27 cellular contexts compared by ENCODE assay signal in genomic region chr14:53468876-53469275, GRCh38.
"Had no signal": no experiment of that assay in that cellular context is flagged by ENCODE, and none has a peak within 500 bp of the region (broad histone marks: within the 10 kb centered on the region; RNA-seq: fewer than 3 reads in every experiment).

No MANE protein-coding gene starts in this region.

- H3K4me1 ChIP-seq: parathyroid adenoma, right lobe of liver, tibial nerve, vagina had no signal

- H3K4me3 Mint-ChIP-seq: nephron; neural progenitor cell; stimulated activated effector memory CD8-positive, alpha-beta T cell treated with anti-CD3 and anti-CD28 coated beads, Interleukin-12 subunit alpha, Interleukin-12 subunit beta, amount 100 ng/mL, for 72 hours; stimulated activated naive B cell treated with anti-CD40 and anti-IgM and Interleukin-4, amounts not matched to agents 10 μg/mL and 1 μg/mL and 100 μg/mL, for 72 hours; stimulated activated naive CD8-positive, alpha-beta T cell treated with anti-CD3 and anti-CD28 coated beads, Interleukin-15, Interleukin-2, amounts not matched to agents 100 ng/mL and 50 ng/mL, for 24 hours had no signal

- FAIRE-seq: small intestine had no signal

- H3K27me3 Mint-ChIP-seq: progenitor cell of endocrine pancreas; stimulated activated naive B cell treated with anti-CD40 and anti-IgM and Interleukin-4, amounts not matched to agents 10 μg/mL and 1 μg/mL and 100 μg/mL, for 72 hours had no signal

- H3K27ac ChIP-seq: neural progenitor cell, ovary, parathyroid adenoma, psoas muscle, right lobe of liver, sigmoid colon, stomach, thoracic aorta, thyroid gland, tibial nerve, upper lobe of left lung, vagina had no signal

- H3K36me3 Mint-ChIP-seq: neural progenitor cell; stimulated activated effector memory CD8-positive, alpha-beta T cell treated with anti-CD3 and anti-CD28 coated beads, Interleukin-12 subunit alpha, Interleukin-12 subunit beta, amount 100 ng/mL, for 72 hours; stimulated activated naive B cell treated with anti-CD40 and anti-IgM and Interleukin-4, amounts not matched to agents 10 μg/mL and 1 μg/mL and 100 μg/mL, for 72 hours had no signal

- H3K4me1 Mint-ChIP-seq: neural progenitor cell; stimulated activated effector memory CD8-positive, alpha-beta T cell treated with anti-CD3 and anti-CD28 coated beads, Interleukin-12 subunit alpha, Interleukin-12 subunit beta, amount 100 ng/mL, for 72 hours; stimulated activated naive B cell treated with anti-CD40 and anti-IgM and Interleukin-4, amounts not matched to agents 10 μg/mL and 1 μg/mL and 100 μg/mL, for 72 hours had no signal

- H3K36me3 ChIP-seq: neural progenitor cell, ovary, right lobe of liver, sigmoid colon, stomach, thoracic aorta, thyroid gland, tibial nerve, upper lobe of left lung, vagina had no signal

- ATAC-seq: psoas muscle; right cardiac atrium; right lobe of liver; stimulated activated effector memory CD8-positive, alpha-beta T cell treated with anti-CD3 and anti-CD28 coated beads, Interleukin-12 subunit alpha, Interleukin-12 subunit beta, amount 100 ng/mL, for 72 hours; stimulated activated naive B cell treated with anti-CD40 and anti-IgM and Interleukin-4, amounts not matched to agents 10 μg/mL and 1 μg/mL and 100 μg/mL, for 72 hours had no signal

- H3K27ac Mint-ChIP-seq: nephron; neural progenitor cell; progenitor cell of endocrine pancreas; stimulated activated effector memory CD8-positive, alpha-beta T cell treated with anti-CD3 and anti-CD28 coated beads, Interleukin-12 subunit alpha, Interleukin-12 subunit beta, amount 100 ng/mL, for 72 hours; stimulated activated naive B cell treated with anti-CD40 and anti-IgM and Interleukin-4, amounts not matched to agents 10 μg/mL and 1 μg/mL and 100 μg/mL, for 72 hours; stimulated activated naive CD8-positive, alpha-beta T cell treated with anti-CD3 and anti-CD28 coated beads, Interleukin-15, Interleukin-2, amounts not matched to agents 100 ng/mL and 50 ng/mL, for 24 hours had no signal

- H3K27me3 ChIP-seq: neural progenitor cell, ovary, right lobe of liver, sigmoid colon, stomach, thyroid gland, tibial nerve, upper lobe of left lung, vagina had no signal

- H3K9me3 Mint-ChIP-seq: stimulated activated naive B cell treated with anti-CD40 and anti-IgM and Interleukin-4, amounts not matched to agents 10 μg/mL and 1 μg/mL and 100 μg/mL, for 72 hours had no signal

- H3K4me3 ChIP-seq: neural progenitor cell, ovary, psoas muscle, right lobe of liver, sigmoid colon, stomach, thoracic aorta, thyroid gland, tibial nerve, upper lobe of left lung, vagina had no signal

- DNase-seq: occipital lobe; ovary; posterior cingulate gyrus; psoas muscle; right cardiac atrium; right lobe of liver; sigmoid colon; small intestine; stimulated activated CD4-positive, alpha-beta T cell treated with anti-CD3 and anti-CD28 coated beads, Interleukin-15, amount 100 ng/mL, for 24 hours; stimulated activated CD4-positive, alpha-beta T cell treated with anti-CD3 and anti-CD28 coated beads, Interleukin-2, amount 100 ng/mL, for 24 hours; stimulated activated CD4-positive, alpha-beta T cell treated with anti-CD3 and anti-CD28 coated beads, Interleukin-2, amount 100 ng/mL, for 48 hours; stimulated activated CD4-positive, alpha-beta T cell treated with anti-CD3 and anti-CD28 coated beads, Interleukin-4, amount 100 ng/mL, for 24 hours; stimulated activated naive B cell treated with anti-CD40 and anti-IgM and Interleukin-4, amounts not matched to agents 10 μg/mL and 1 μg/mL and 100 μg/mL, for 72 hours; stimulated activated naive CD4-positive, alpha-beta T cell treated with Interleukin-2 at 50 U/mL for 16 hours; stomach; thyroid gland; trophoblast cell; upper lobe of left lung had no signal
